ENCODE assay signal across 8 cellular contexts in the genomic region with DNA sequence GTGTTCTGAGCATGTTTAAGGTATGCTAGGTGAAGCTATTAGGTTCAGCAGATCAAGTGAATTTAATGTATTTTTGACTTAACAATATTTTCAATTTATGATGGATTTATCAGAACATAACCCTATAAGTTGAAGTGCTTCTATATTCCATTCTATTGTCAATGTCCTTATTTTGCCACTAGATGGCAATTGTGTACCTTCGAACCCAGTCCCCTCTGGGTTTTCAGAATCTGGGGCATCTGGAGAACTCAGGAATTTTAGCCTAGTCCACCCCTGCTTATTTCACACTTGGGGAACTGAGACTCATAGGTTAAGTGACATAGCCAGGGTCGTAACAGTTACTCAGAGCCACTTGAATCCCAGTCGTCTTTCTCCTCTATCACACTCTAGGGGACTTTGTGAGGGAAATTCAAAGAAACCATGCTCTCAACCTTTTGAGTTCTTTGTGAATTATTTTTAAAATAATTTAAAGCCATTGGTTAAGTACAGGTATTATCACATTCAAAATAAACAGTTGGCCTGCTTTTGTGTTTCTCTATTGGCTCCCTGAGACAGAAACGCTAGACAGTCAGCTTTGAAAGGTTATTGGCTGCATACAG.
DNase-seq lines count a peak whose midpoint lies in the region; ATAC-seq, FAIRE-seq and TF ChIP-seq lines count a peak whose summit lies in the region.

No MANE protein-coding gene starts in this region.

- BruUV-seq in HepG2 (replicated peaks; lab: Mats Ljungman, UMichigan): no TSS peak

- peak; percentile 63 for TF ChIP-seq CTCF in BJ (IDR thresholded peaks at IDR 0.05; ENCODE audit: insufficient read depth, low read depth, low read length)
- peak; percentile 25 for TF ChIP-seq CTCF in GM20000 (IDR thresholded peaks at IDR 0.05; ENCODE audit: extremely low read depth, missing control alignments)
- TF ChIP-seq CTCF in coronary artery (IDR thresholded peaks at IDR 0.05): peak; percentile 70
- TF ChIP-seq CTCF in HepG2 (CRISPR knock-in tag; IDR thresholded peaks at IDR 0.05): peak; percentile 85

- TF ChIP-seq POLR2A in HepG2 (IDR thresholded peaks at IDR 0.05; ENCODE audit: insufficient read depth in 1 of 2, low read depth in 2 of 2, low read length in 2 of 2): no peak

- H3K9me3 ChIP-seq in HepG2 (ENCODE audit: low read length): no peaks in the 10 kb centered on the region

- POLR2A ChIA-PET in BJ (lab: Charles Lee): no interaction called here
- POLR2A ChIA-PET in HepG2 (lab: Yijun Ruan, JAX): no interaction called here

- DNase-seq in BJ (ENCODE audit: low read depth): no peak
- DNase-seq in GM20000 (ENCODE audit: low spot score): peak; percentile 30
- peak; percentile 32 to 70 for DNase-seq in NCI-H446 (lab: John Stamatoyannopoulos, UW)
- no peak for DNase-seq in coronary artery (ENCODE audit: low spot score)
- DNase-seq in HepG2 (ENCODE audit: low spot score): peak; percentile 48
- no peak for DNase-seq in UCSD-AML1 (lab: John Stamatoyannopoulos, UW; ENCODE audit: unreplicated experiment)

- WGBS in HepG2 (ENCODE audit: low lambda C conversion rate): 65% methylated on average over 4 of the region's 4 CpGs

- in situ Hi-C loops in HepG2 (cut with HindIII; ENCODE audit: extremely low pct_ligation_motif_present, low pct_unique_long_range_greater_than_20kb): loop anchor here (5.0 to 25.0 kb wide), 4 partner anchors 175 to 815 kb away; partner anchors contain the start of genes FAM98A and LTBP1

- H3K27ac ChIP-seq in coronary artery: no peak overlapping the region
- H3K27ac ChIP-seq in HepG2 (ENCODE audit: extremely low read length, insufficient read depth, low read length): no peak overlapping the region

- TF ChIP-seq EP300 in HepG2 (IDR thresholded peaks at IDR 0.05; ENCODE audit: low read depth in 2 of 2, low read length in 2 of 2): no peak
- TF ChIP-seq EP300 in HepG2 (CRISPR knock-in tag; IDR thresholded peaks at IDR 0.05; ENCODE audit: borderline replicate concordance): no peak

- H3K9ac ChIP-seq in HepG2 (ENCODE audit: insufficient read depth, low read depth, low read length): no peak overlapping the region

- H3K27me3 ChIP-seq in BJ (ENCODE audit: control insufficient read depth, insufficient read depth, low read length) (no peaks in the 10 kb centered on the region), HepG2 (ENCODE audit: control insufficient read depth in 1 of 2, insufficient read depth in 2 of 2, low read length in 2 of 2) (no peaks in the 10 kb centered on the region)

- H3K79me2 ChIP-seq in HepG2 (ENCODE audit: insufficient read depth, low read length): no peaks in the 10 kb centered on the region

- peaks cover 8% of the 10 kb centered on the region for H3K4me1 ChIP-seq in HepG2 (ENCODE audit: insufficient read depth, low read length)

- H4K20me1 ChIP-seq in HepG2 (ENCODE audit: insufficient read depth, low read length): no peaks in the 10 kb centered on the region

- TF ChIP-seq RAD21 in HepG2 (CRISPR knock-in tag; IDR thresholded peaks at IDR 0.05): peak; percentile 89

- intact Hi-C loops in HepG2 (cut with micrococcal nuclease; ENCODE audit: unreplicated experiment): loop anchor here (1.0 to 2.0 kb wide), 6 partner anchors 174 to 810 kb away; partner anchors contain the start of gene LTBP1

- FAIRE-seq in HepG2 (lab: Jason Lieb, UNC): peak; percentile 64

- no peak overlapping the region for H3K4me2 ChIP-seq in HepG2 (ENCODE audit: low read depth, low read length)

- H2AFZ ChIP-seq in HepG2 (ENCODE audit: low read length): no peak overlapping the region

- CTCF ChIA-PET in BJ (lab: Yijun Ruan, JAX) (interaction anchor here (0.5 to 9.0 kb wide), 15 partner anchors 9 to 623 kb away, joined by 3 to 94 read pairs (median 4); no protein-coding TSS in a partner anchor), HepG2 (lab: Yijun Ruan, JAX; ENCODE audit: low intra/inter-chr PET ratio, low total read pairs) (interaction anchor here (1.1 to 2.8 kb wide), 3 partner anchors 173 to 623 kb away, joined by 3 to 27 read pairs (median 13); partner anchors contain the start of gene LTBP1)

- H3K36me3 ChIP-seq in BJ (ENCODE audit: control insufficient read depth, insufficient read depth, low read length) (0 out of 2 replicates have a peak, but pooled peaks cover 1% of the 10 kb centered on the region), HepG2 (replicated peaks in 1 of 2; ENCODE audit: control insufficient read depth in 1 of 2, insufficient read depth in 2 of 2, low read length in 2 of 2) (no peaks in the 10 kb centered on the region; a peak in 1 of 5 replicates)

- ATAC-seq in HepG2 (peak; percentile 87), GM21381 (IDR thresholded peaks at IDR 0.05; ENCODE audit: unreplicated experiment) (no peak), GM19455 (IDR thresholded peaks at IDR 0.05; ENCODE audit: unreplicated experiment) (no peak)

- no peak overlapping the region for H3K4me3 ChIP-seq in BJ (ENCODE audit: low read depth, low read length)
- H3K4me3 ChIP-seq in coronary artery: no peak overlapping the region
- H3K4me3 ChIP-seq in HepG2 (replicated peaks in 1 of 3; ENCODE audit: insufficient read depth in 1 of 3, low read depth in 2 of 3, low read length in 3 of 3): no peak overlapping the region

TF ChIP-seq in HepG2, 621 proteins besides CTCF, POLR2A, EP300 and RAD21:
- TF ChIP-seq STAG1 (CRISPR knock-in tag; IDR thresholded peaks at IDR 0.05) (peak; percentile 89), HOXD1 (CRISPR knock-in tag; IDR thresholded peaks at IDR 0.05) (no peak), SMC3 (IDR thresholded peaks at IDR 0.05; ENCODE audit: low read length) (peak; percentile 86), ZNF124 (CRISPR knock-in tag; IDR thresholded peaks at IDR 0.05) (0 out of 2 replicates have a peak, but pooled peaks have one; percentile 35), ZNF264 (CRISPR knock-in tag; IDR thresholded peaks at IDR 0.05) (0 out of 2 replicates have a peak, but pooled peaks have one; percentile 8)

Comparison
In these comparisons a context has a peak if more than half of its experiments do, and no peak if none do; other contexts are left out.
1. DNase-seq: peak in GM20000 (single experiment), NCI-H446 (2 of 2) and HepG2 (single experiment); none in BJ (single experiment), coronary artery (single experiment) and UCSD-AML1 (single experiment).
2. CTCF ChIP-seq: peak in every context shown above with its lines; median percentile 85 in HepG2; 70 in coronary artery; 63 in BJ; 25 in GM20000.